ENCODE assay signal across 34 cellular contexts in genomic region chr6:316753-317038, GRCh38.
"Had no signal": no experiment of that assay in that cellular context is flagged by ENCODE, and none has a peak within 500 bp of the region (broad histone marks: within the 10 kb centered on the region; RNA-seq: fewer than 3 reads in every experiment).

No MANE protein-coding gene starts in this region.

- ATAC-seq: gastroesophageal sphincter; naive thymus-derived CD4-positive, alpha-beta T cell; pancreas; sciatic nerve; stimulated activated effector memory CD8-positive, alpha-beta T cell treated with anti-CD3 and anti-CD28 coated beads, Interleukin-12 subunit alpha, Interleukin-12 subunit beta, amount 100 ng/mL, for 72 hours had no signal

- H3K27ac ChIP-seq: gastroesophageal sphincter, pancreas, prostate gland, skin epidermis, thoracic aorta, uterus had no signal

- H3K36me3 Mint-ChIP-seq: mesothelial cell of epicardium had no signal

- H3K4me3 ChIP-seq: gastroesophageal sphincter, pancreas, prostate gland, skin epidermis, thoracic aorta, uterus had no signal

- H3K9me3 Mint-ChIP-seq: central memory CD8-positive, alpha-beta T cell; stimulated activated effector memory CD8-positive, alpha-beta T cell treated with anti-CD3 and anti-CD28 coated beads, Interleukin-12 subunit alpha, Interleukin-12 subunit beta, amount 100 ng/mL, for 72 hours; stimulated activated naive CD8-positive, alpha-beta T cell treated with anti-CD3 and anti-CD28 coated beads, Interleukin-15, Interleukin-2, amounts not matched to agents 100 ng/mL and 50 ng/mL, for 24 hours; type B pancreatic cell had no signal

- DNase-seq: activated CD4-positive, alpha-beta T cell treated with anti-CD3 and anti-CD28 coated beads for 4 hours; activated CD4-positive, alpha-beta T cell treated with anti-CD3 and anti-CD28 coated beads, Interleukin-2, amount 50 U/mL, for 48 hours; activated CD8-positive, alpha-beta memory T cell treated with anti-CD3 and anti-CD28 coated beads for 24 hours; activated effector memory CD4-positive, alpha-beta T cell treated with Interleukin-2 at 50 U/mL for 16 hours; activated naive CD4-positive, alpha-beta T cell treated with Interleukin-2 at 50 U/mL for 16 hours; anterior cingulate cortex; dermis blood vessel endothelial cell; effector CD4-positive, alpha-beta T cell; erythroblast; hypothalamus; immature natural killer cell; left colon; mammary epithelial cell; naive thymus-derived CD4-positive, alpha-beta T cell; nucleus accumbens; retina; stimulated activated CD4-positive, alpha-beta T cell treated with anti-CD3 and anti-CD28 coated beads, Interleukin-4, amount 100 ng/mL, for 24 hours; T-helper 2 cell; uterus had no signal

- H3K4me1 ChIP-seq: prostate gland, uterus had no signal

- FAIRE-seq: bronchial epithelial cell, endometrium, kidney, pancreas had no signal

- H3K36me3 ChIP-seq: gastroesophageal sphincter, pancreas, prostate gland, thoracic aorta, uterus had no signal

- H3K27ac Mint-ChIP-seq: activated naive CD8-positive, alpha-beta T cell; mesothelial cell of epicardium; stimulated activated effector memory CD8-positive, alpha-beta T cell treated with anti-CD3 and anti-CD28 coated beads, Interleukin-12 subunit alpha, Interleukin-12 subunit beta, amount 100 ng/mL, for 72 hours; type B pancreatic cell had no signal

- H3K4me3 Mint-ChIP-seq: activated naive CD8-positive, alpha-beta T cell; central memory CD8-positive, alpha-beta T cell; mesothelial cell of epicardium; naive thymus-derived CD4-positive, alpha-beta T cell; stimulated activated effector memory CD8-positive, alpha-beta T cell treated with anti-CD3 and anti-CD28 coated beads, Interleukin-12 subunit alpha, Interleukin-12 subunit beta, amount 100 ng/mL, for 72 hours; stimulated activated naive CD8-positive, alpha-beta T cell treated with anti-CD3 and anti-CD28 coated beads, Interleukin-15, Interleukin-2, amounts not matched to agents 100 ng/mL and 50 ng/mL, for 24 hours; type B pancreatic cell had no signal

- H3K4me1 Mint-ChIP-seq: mesothelial cell of epicardium had no signal

- H3K9me3 ChIP-seq: gastroesophageal sphincter, pancreas, prostate gland, thoracic aorta, uterus had no signal

- H3K27me3 Mint-ChIP-seq: activated naive CD8-positive, alpha-beta T cell; central memory CD8-positive, alpha-beta T cell; naive thymus-derived CD4-positive, alpha-beta T cell; stimulated activated naive CD8-positive, alpha-beta T cell treated with anti-CD3 and anti-CD28 coated beads, Interleukin-15, Interleukin-2, amounts not matched to agents 100 ng/mL and 50 ng/mL, for 24 hours; type B pancreatic cell had no signal

- H3K27me3 ChIP-seq: gastroesophageal sphincter, pancreas, uterus had no signal
